Comparison of ENCODE assay signal across 10 cellular contexts in genomic region chr10:7243873-7244272, GRCh38.
A peak's percentile ranks its signal among the peaks of the same experiment; 100 is the strongest.
DNase-seq lines count a peak whose midpoint lies in the region; ATAC-seq, FAIRE-seq and TF ChIP-seq lines count a peak whose summit lies in the region.
"Had no signal": no experiment of that assay in that cellular context is flagged by ENCODE, and none has a peak within 500 bp of the region (broad histone marks: within the 10 kb centered on the region; RNA-seq: fewer than 3 reads in every experiment).

No MANE protein-coding gene starts in this region.

- FAIRE-seq in HepG2 (lab: Jason Lieb, UNC) (no peak), pancreas (lab: Jason Lieb, UNC) (no peak)

- H3K36me3 ChIP-seq in right lobe of liver: no peaks in the 10 kb centered on the region
- no peaks in the 10 kb centered on the region for H3K36me3 ChIP-seq in HepG2 (replicated peaks in 1 of 2; ENCODE audit: control insufficient read depth in 1 of 2, insufficient read depth in 2 of 2, low read length in 2 of 2)
- peaks cover 15% of the 10 kb centered on the region; the same call in 1 of the 2 replicates for H3K36me3 ChIP-seq in MM.1S (replicated peaks; ENCODE audit: insufficient read depth, low read length)
- no peaks in the 10 kb centered on the region for H3K36me3 ChIP-seq in pancreas

- H3K9me2 ChIP-seq in MM.1S (replicated peaks; ENCODE audit: insufficient read depth, low read length): no peaks in the 10 kb centered on the region

- POLR2A ChIA-PET in HepG2 (lab: Yijun Ruan, JAX): no interaction called here

- intact Hi-C loops in right lobe of liver (cut with DNase I) (no loop called here), HepG2 (cut with micrococcal nuclease; ENCODE audit: unreplicated experiment) (no loop called here), pancreas (cut with DNase I) (no loop called here), Right ventricle myocardium inferior (cut with DNase I) (no loop called here)

- no peak overlapping the region for H3K4me2 ChIP-seq in HepG2 (ENCODE audit: low read depth, low read length)
- peak overlapping the region; percentile 10; the same call in 1 of the 2 replicates for H3K4me2 ChIP-seq in MM.1S (ENCODE audit: low read depth, low read length)

- no peak for TF ChIP-seq EP300 in HepG2 (IDR thresholded peaks at IDR 0.05; ENCODE audit: low read depth in 2 of 2, low read length in 2 of 2)
- no peak for TF ChIP-seq EP300 in HepG2 (CRISPR knock-in tag; IDR thresholded peaks at IDR 0.05; ENCODE audit: borderline replicate concordance)

- DNase-seq in right lobe of liver (no peak), HepG2 (ENCODE audit: low spot score) (no peak), MM.1S (peak; percentile 50), NCI-H1417 treated with DMSO at 0.1 percent for 48 hours (lab: John Stamatoyannopoulos, UW) (no peak), pancreas (no peak), mesenteric fat pad (ENCODE audit: low spot score) (no peak), Right ventricle myocardium inferior (ENCODE audit: missing footprints) (no peak)
- DNase-seq: activated gamma-delta T cell, C1 segment of cervical spinal cord had no signal

- H3K9ac ChIP-seq in HepG2 (ENCODE audit: insufficient read depth, low read depth, low read length) (no peak overlapping the region), MM.1S (ENCODE audit: low read length) (no peak overlapping the region)

- ATAC-seq in right lobe of liver (peak; percentile 36 to 74 (median 44)), HepG2 (no peak), HG02678 (IDR thresholded peaks at IDR 0.05; ENCODE audit: unreplicated experiment) (peak; percentile 84), pancreas (no peak), Right ventricle myocardium inferior (no peak)

- H3K4me1 ChIP-seq in right lobe of liver (no peaks in the 10 kb centered on the region), HepG2 (ENCODE audit: insufficient read depth, low read length) (no peaks in the 10 kb centered on the region), MM.1S (ENCODE audit: low read length) (peaks cover 44% of the 10 kb centered on the region), pancreas (no peaks in the 10 kb centered on the region)

- peaks cover 14% of the 10 kb centered on the region for H3F3A ChIP-seq in MM.1S (ENCODE audit: insufficient read depth, low read length)

- no peaks in the 10 kb centered on the region for H4K20me1 ChIP-seq in HepG2 (ENCODE audit: insufficient read depth, low read length)
- H4K20me1 ChIP-seq in MM.1S (ENCODE audit: insufficient read depth, low read length): peaks cover 5% of the 10 kb centered on the region

- WGBS in right lobe of liver (ENCODE audit: insufficient coverage, low coverage, low lambda C conversion rate, missing lambda C conversion rate): 43% methylated on average over 3 of the region's 3 CpGs
- WGBS in HepG2 (ENCODE audit: low lambda C conversion rate): 0% methylated on average over 3 of the region's 3 CpGs
- WGBS in pancreas, 2 donors: 49 to 50% methylated on average over 3 of the region's 3 CpGs

- CTCF ChIA-PET in HepG2 (lab: Yijun Ruan, JAX; ENCODE audit: low intra/inter-chr PET ratio, low total read pairs): no interaction called here

- TF ChIP-seq CTCF in right lobe of liver (IDR thresholded peaks at IDR 0.05) (no peak), HepG2 (CRISPR knock-in tag; IDR thresholded peaks at IDR 0.05) (no peak), MM.1S (IDR thresholded peaks at IDR 0.05; ENCODE audit: low read length) (no peak), pancreas (IDR thresholded peaks at IDR 0.05) (no peak)

- H3K27me3 ChIP-seq in right lobe of liver: no peaks in the 10 kb centered on the region
- no peaks in the 10 kb centered on the region; a peak in 2 of 5 replicates for H3K27me3 ChIP-seq in HepG2 (ENCODE audit: control insufficient read depth in 1 of 2, insufficient read depth in 2 of 2, low read length in 2 of 2)
- no peaks in the 10 kb centered on the region for H3K27me3 ChIP-seq in MM.1S (replicated peaks; ENCODE audit: insufficient read depth, low read length)
- no peaks in the 10 kb centered on the region for H3K27me3 ChIP-seq in pancreas

- BruUV-seq in HepG2 (replicated peaks; lab: Mats Ljungman, UMichigan): no TSS peak

- no peak overlapping the region for H2AFZ ChIP-seq in HepG2 (ENCODE audit: low read length)
- no peak overlapping the region for H2AFZ ChIP-seq in MM.1S (ENCODE audit: low read length)

- in situ Hi-C loops in HepG2 (cut with HindIII; ENCODE audit: extremely low pct_ligation_motif_present, low pct_unique_long_range_greater_than_20kb): no loop called here

- no peak for TF ChIP-seq POLR2A in right lobe of liver (IDR thresholded peaks at IDR 0.05)
- no peak for TF ChIP-seq POLR2A in HepG2 (IDR thresholded peaks at IDR 0.05; ENCODE audit: insufficient read depth in 1 of 2, low read depth in 2 of 2, low read length in 2 of 2)

- TF ChIP-seq RAD21 in HepG2 (CRISPR knock-in tag; IDR thresholded peaks at IDR 0.05): no peak

- H3K4me3 ChIP-seq in right lobe of liver (no peak overlapping the region), HepG2 (replicated peaks in 1 of 3; ENCODE audit: insufficient read depth in 1 of 3, low read depth in 2 of 3, low read length in 3 of 3) (no peak overlapping the region), MM.1S (ENCODE audit: low read length) (no peak overlapping the region), pancreas (no peak overlapping the region)

- H3K9me3 ChIP-seq in right lobe of liver (no peaks in the 10 kb centered on the region), HepG2 (ENCODE audit: low read length) (no peaks in the 10 kb centered on the region), MM.1S (replicated peaks; ENCODE audit: insufficient read depth, low read length) (no peaks in the 10 kb centered on the region), pancreas (no peaks in the 10 kb centered on the region)

- H3K79me2 ChIP-seq in HepG2 (ENCODE audit: insufficient read depth, low read length) (no peaks in the 10 kb centered on the region), MM.1S (ENCODE audit: low read length) (peaks cover 42% of the 10 kb centered on the region)

- no peak overlapping the region for H3K27ac ChIP-seq in right lobe of liver
- H3K27ac ChIP-seq in HepG2 (ENCODE audit: extremely low read length, insufficient read depth, low read length): no peak overlapping the region
- H3K27ac ChIP-seq in MM.1S (ENCODE audit: low read length): no peak overlapping the region; the same call in 1 of the 2 replicates
- H3K27ac ChIP-seq in pancreas: no peak overlapping the region

TF ChIP-seq in HepG2, 621 proteins besides CTCF, POLR2A, EP300 and RAD21:
- TF ChIP-seq ZBTB8A (CRISPR knock-in tag; IDR thresholded peaks at IDR 0.05; ENCODE audit: borderline replicate concordance, low read depth): no peak
- TF ChIP-seq IRF1 (CRISPR knock-in tag; IDR thresholded peaks at IDR 0.05; ENCODE audit: low read depth): no peak
- TF ChIP-seq ZBTB10 (CRISPR knock-in tag; IDR thresholded peaks at IDR 0.05; ENCODE audit: borderline replicate concordance): no peak
- TF ChIP-seq SP4 (CRISPR knock-in tag; IDR thresholded peaks at IDR 0.05): no peak
- TF ChIP-seq KDM4B (CRISPR knock-in tag; IDR thresholded peaks at IDR 0.05): no peak
- no peak for TF ChIP-seq ZNF546 (CRISPR knock-in tag; conservative IDR thresholded peaks at IDR 0.05)
- TF ChIP-seq HNF4G (IDR thresholded peaks at IDR 0.05; ENCODE audit: borderline replicate concordance, low read depth, low read length): no peak
- TF ChIP-seq HNF4G (CRISPR knock-in tag; IDR thresholded peaks at IDR 0.05; ENCODE audit: borderline replicate concordance, low read depth): no peak
- TF ChIP-seq NFKB2 (CRISPR knock-in tag; IDR thresholded peaks at IDR 0.05; ENCODE audit: borderline replicate concordance): no peak
- TF ChIP-seq PAF1 (CRISPR knock-in tag; IDR thresholded peaks at IDR 0.05): no peak
- no peak for TF ChIP-seq CSRNP1 (CRISPR knock-in tag; IDR thresholded peaks at IDR 0.05)

Comparison
In these comparisons a context has a peak if more than half of its experiments do, and no peak if none do; other contexts are left out.
1. ATAC-seq: peak in right lobe of liver (4 of 4) and HG02678 (single experiment); none in HepG2 (single experiment), pancreas (0 of 4) and Right ventricle myocardium inferior (single experiment).